1 cellular context compared by ENCODE assay signal in the genomic region with DNA sequence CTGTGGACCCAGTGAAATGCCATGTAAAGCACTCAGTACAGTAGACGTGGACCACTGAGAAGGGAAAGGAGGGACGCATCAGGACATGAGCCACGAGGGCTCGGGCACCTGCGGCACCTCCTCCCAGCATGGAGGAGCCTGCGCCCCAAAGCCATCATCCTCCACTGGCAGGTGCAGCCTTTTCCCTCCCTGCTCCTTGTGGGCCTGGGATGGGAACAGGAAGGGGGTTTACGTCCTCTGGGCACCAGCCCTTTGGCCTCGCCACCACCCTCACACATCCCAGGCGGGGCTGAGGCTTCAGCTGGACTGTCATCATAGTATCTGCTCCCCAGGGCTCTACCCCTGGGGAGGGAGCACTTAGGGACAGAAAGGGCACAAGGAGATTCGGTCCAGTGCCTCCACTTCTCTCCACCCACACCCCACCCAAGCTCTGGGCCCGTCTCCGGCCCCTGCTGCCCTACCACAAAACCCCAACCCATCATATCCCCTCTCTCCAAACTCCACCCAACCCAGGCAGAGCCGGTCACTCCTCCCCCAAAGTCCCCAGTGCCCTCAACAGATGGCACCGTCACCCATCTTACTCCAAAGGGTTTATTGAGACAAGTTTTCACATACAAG.
TF ChIP-seq lines count a peak whose summit lies in the region.

No MANE protein-coding gene starts in this region.

TF ChIP-seq in SK-N-SH treated with all-trans-retinoic acid at 6 μM for 48 hours, 23 proteins besides CTCF, POLR2A, EP300 and RAD21 (continued from another document):
- TF ChIP-seq, protein P1, sequence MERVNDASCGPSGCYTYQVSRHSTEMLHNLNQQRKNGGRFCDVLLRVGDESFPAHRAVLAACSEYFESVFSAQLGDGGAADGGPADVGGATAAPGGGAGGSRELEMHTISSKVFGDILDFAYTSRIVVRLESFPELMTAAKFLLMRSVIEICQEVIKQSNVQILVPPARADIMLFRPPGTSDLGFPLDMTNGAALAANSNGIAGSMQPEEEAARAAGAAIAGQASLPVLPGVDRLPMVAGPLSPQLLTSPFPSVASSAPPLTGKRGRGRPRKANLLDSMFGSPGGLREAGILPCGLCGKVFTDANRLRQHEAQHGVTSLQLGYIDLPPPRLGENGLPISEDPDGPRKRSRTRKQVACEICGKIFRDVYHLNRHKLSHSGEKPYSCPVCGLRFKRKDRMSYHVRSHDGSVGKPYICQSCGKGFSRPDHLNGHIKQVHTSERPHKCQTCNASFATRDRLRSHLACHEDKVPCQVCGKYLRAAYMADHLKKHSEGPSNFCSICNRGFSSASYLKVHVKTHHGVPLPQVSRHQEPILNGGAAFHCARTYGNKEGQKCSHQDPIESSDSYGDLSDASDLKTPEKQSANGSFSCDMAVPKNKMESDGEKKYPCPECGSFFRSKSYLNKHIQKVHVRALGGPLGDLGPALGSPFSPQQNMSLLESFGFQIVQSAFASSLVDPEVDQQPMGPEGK (CRISPR knock-in tag; IDR thresholded peaks at IDR 0.05; ENCODE audit: borderline replicate concordance) = no peak
- TF ChIP-seq TOX (CRISPR knock-in tag; IDR thresholded peaks at IDR 0.05; ENCODE audit: borderline replicate concordance) (no peak), ISL1 (CRISPR knock-in tag; IDR thresholded peaks at IDR 0.05) (no peak), BACH2 (CRISPR knock-in tag; IDR thresholded peaks at IDR 0.05; ENCODE audit: borderline replicate concordance) (no peak), ARNTL (CRISPR knock-in tag; IDR thresholded peaks at IDR 0.05; ENCODE audit: borderline replicate concordance, low read depth) (no peak)
